ENCODE assay signal across 15 cellular contexts in genomic region chr19:10646781-10647180, GRCh38. TPM values are rescaled to one million over a fixed set of nuclear protein-coding genes. Genes with fewer than 3 reads are reported as not detected.
"Had no signal": no experiment of that assay in that cellular context is flagged by ENCODE, and none has a peak within 500 bp of the region (broad histone marks: within the 10 kb centered on the region; RNA-seq: fewer than 3 reads in every experiment).

No MANE protein-coding gene starts in this region.

- ATAC-seq: activated T-helper 17 cell treated with anti-CD3 and anti-CD28 coated beads, Interleukin-2, amount 50 U/mL, for 72 hours; left lung had no signal

- DNase-seq: activated CD4-positive, alpha-beta T cell treated with anti-CD3 and anti-CD28 coated beads for 4 hours; activated naive CD4-positive, alpha-beta T cell treated with anti-CD3 and anti-CD28 coated beads for 36 hours; cerebellar nuclear complex; left lung; mesenchymal stem cell; ovary; stimulated activated CD4-positive, alpha-beta T cell treated with anti-CD3 and anti-CD28 coated beads, Interleukin-15, amount 100 ng/mL, for 24 hours; stimulated activated CD4-positive, alpha-beta T cell treated with anti-CD3 and anti-CD28 coated beads, Interleukin-4, amount 100 ng/mL, for 24 hours; T-helper 9 cell; testis; uterus had no signal

- H3K4me3 Mint-ChIP-seq: activated naive CD4-positive, alpha-beta T cell treated with anti-CD3 and anti-CD28 coated beads for 36 hours; activated T-helper 17 cell treated with anti-CD3 and anti-CD28 coated beads, Interleukin-2, amount 50 U/mL, for 72 hours; neural crest cell; stimulated activated naive CD8-positive, alpha-beta T cell treated with anti-CD3 and anti-CD28 coated beads, Interleukin-15, Interleukin-2, amounts not matched to agents 100 ng/mL and 50 ng/mL, for 24 hours had no signal

- H3K36me3 ChIP-seq: ovary, uterus had no signal

- H3K9me3 Mint-ChIP-seq: activated naive CD4-positive, alpha-beta T cell treated with anti-CD3 and anti-CD28 coated beads for 36 hours; activated T-helper 17 cell treated with anti-CD3 and anti-CD28 coated beads, Interleukin-2, amount 50 U/mL, for 72 hours; neural crest cell; stimulated activated naive CD8-positive, alpha-beta T cell treated with anti-CD3 and anti-CD28 coated beads, Interleukin-15, Interleukin-2, amounts not matched to agents 100 ng/mL and 50 ng/mL, for 24 hours had no signal

- H3K27ac Mint-ChIP-seq: activated naive CD4-positive, alpha-beta T cell treated with anti-CD3 and anti-CD28 coated beads for 36 hours; activated T-helper 17 cell treated with anti-CD3 and anti-CD28 coated beads, Interleukin-2, amount 50 U/mL, for 72 hours had no signal

- H3K4me3 ChIP-seq: dorsolateral prefrontal cortex, left lung, ovary, testis, uterus had no signal

- H3K27ac ChIP-seq: left lung, ovary, testis, uterus had no signal

- H3K27me3 ChIP-seq: dorsolateral prefrontal cortex, left lung, ovary, testis, uterus had no signal

- H3K9me3 ChIP-seq: left lung, ovary, testis, uterus had no signal

- H3K27me3 Mint-ChIP-seq: activated T-helper 17 cell treated with anti-CD3 and anti-CD28 coated beads, Interleukin-2, amount 50 U/mL, for 72 hours; stimulated activated naive CD8-positive, alpha-beta T cell treated with anti-CD3 and anti-CD28 coated beads, Interleukin-15, Interleukin-2, amounts not matched to agents 100 ng/mL and 50 ng/mL, for 24 hours had no signal

RNA-seq across cellular contexts. Expression of gene AP1M2, which starts 59.7 kb away (rescaled TPM):
- total RNA-seq: activated naive CD4-positive, alpha-beta T cell treated with anti-CD3 and anti-CD28 coated beads for 36 hours; activated T-helper 17 cell treated with anti-CD3 and anti-CD28 coated beads, Interleukin-2, amount 50 U/mL, for 72 hours; neural crest cell had no signal
